ENCODE assay signal across 33 cellular contexts in genomic region chr15:82972990-82973389, GRCh38.
"Had no signal": no experiment of that assay in that cellular context is flagged by ENCODE, and none has a peak within 500 bp of the region (broad histone marks: within the 10 kb centered on the region; RNA-seq: fewer than 3 reads in every experiment).

No MANE protein-coding gene starts in this region.

- H3K27ac Mint-ChIP-seq: activated B cell treated with CpG ODN at 0.5 μM for 24 hours; activated CD8-positive, alpha-beta T cell treated with anti-CD3 and anti-CD28 coated beads for 36 hours; activated naive CD4-positive, alpha-beta T cell treated with anti-CD3 and anti-CD28 coated beads, Interleukin-2, amount 50 U/mL, for 24 hours; activated naive CD8-positive, alpha-beta T cell treated with anti-CD3 and anti-CD28 coated beads for 36 hours; activated naive CD8-positive, alpha-beta T cell treated with anti-CD3 and anti-CD28 coated beads, Interleukin-2, amount 50 U/mL, for 24 hours; activated T-helper 17 cell treated with anti-CD3 and anti-CD28 coated beads, Interleukin-2, amount 50 U/mL, for 72 hours; dendritic cell treated with granulocyte-macrophage colony-stimulating factor and Interleukin-4, amounts not matched to agents 40 ng/mL and 50 ng/mL, for 4 days; endodermal cell; T-helper 17 cell; T-helper 2 cell treated with Interferon-gamma antibody and Interleukin-4, amounts not matched to agents 5 μg/mL and 100 μg/mL, for 36 hours had no signal

- H3K4me3 ChIP-seq: adrenal gland, ascending aorta, coronary artery, dorsolateral prefrontal cortex, esophagus squamous epithelium had no signal

- H3K27ac ChIP-seq: adrenal gland, ascending aorta, brain microvascular endothelial cell, coronary artery, dorsolateral prefrontal cortex, epithelial cell of prostate, esophagus squamous epithelium, WERI-Rb-1 had no signal

- H3K36me3 Mint-ChIP-seq: activated naive CD4-positive, alpha-beta T cell treated with anti-CD3 and anti-CD28 coated beads, Interleukin-2, amount 50 U/mL, for 24 hours; activated naive CD8-positive, alpha-beta T cell treated with anti-CD3 and anti-CD28 coated beads for 36 hours had no signal

- ATAC-seq: activated CD4-positive, CD25-positive, alpha-beta regulatory T cell treated with anti-CD3 and anti-CD28 coated beads, Interleukin-2, amount 50 U/mL, for 24 hours; activated CD8-positive, alpha-beta T cell treated with anti-CD3 and anti-CD28 coated beads for 36 hours; activated naive CD8-positive, alpha-beta T cell treated with anti-CD3 and anti-CD28 coated beads, Interleukin-2, amount 50 U/mL, for 24 hours; activated T-cell treated with anti-CD3 and anti-CD28 coated beads, Interleukin-2, amount 50 U/mL, for 4 hours; activated T-helper 17 cell treated with anti-CD3 and anti-CD28 coated beads, Interleukin-2, amount 50 U/mL, for 72 hours; T-helper 17 cell had no signal

- H3K9me3 Mint-ChIP-seq: activated B cell treated with CpG ODN at 0.5 μM for 24 hours; activated CD8-positive, alpha-beta T cell treated with anti-CD3 and anti-CD28 coated beads for 36 hours; activated naive CD4-positive, alpha-beta T cell treated with anti-CD3 and anti-CD28 coated beads, Interleukin-2, amount 50 U/mL, for 24 hours; activated naive CD8-positive, alpha-beta T cell treated with anti-CD3 and anti-CD28 coated beads for 36 hours; activated naive CD8-positive, alpha-beta T cell treated with anti-CD3 and anti-CD28 coated beads, Interleukin-2, amount 50 U/mL, for 24 hours; activated T-cell treated with anti-CD3 and anti-CD28 coated beads, Interleukin-2, amount 50 U/mL, for 4 hours; activated T-helper 17 cell treated with anti-CD3 and anti-CD28 coated beads, Interleukin-2, amount 50 U/mL, for 72 hours; central memory CD8-positive, alpha-beta T cell; dendritic cell treated with granulocyte-macrophage colony-stimulating factor and Interleukin-4, amounts not matched to agents 40 ng/mL and 50 ng/mL, for 4 days; endodermal cell; T-helper 2 cell treated with Interferon-gamma antibody and Interleukin-4, amounts not matched to agents 5 μg/mL and 100 μg/mL, for 36 hours had no signal

- H3K27me3 Mint-ChIP-seq: activated B cell treated with CpG ODN at 0.5 μM for 24 hours; activated CD8-positive, alpha-beta T cell treated with anti-CD3 and anti-CD28 coated beads for 36 hours; activated naive CD4-positive, alpha-beta T cell treated with anti-CD3 and anti-CD28 coated beads, Interleukin-2, amount 50 U/mL, for 24 hours; activated naive CD8-positive, alpha-beta T cell treated with anti-CD3 and anti-CD28 coated beads for 36 hours; activated naive CD8-positive, alpha-beta T cell treated with anti-CD3 and anti-CD28 coated beads, Interleukin-2, amount 50 U/mL, for 24 hours; activated T-helper 17 cell treated with anti-CD3 and anti-CD28 coated beads, Interleukin-2, amount 50 U/mL, for 72 hours; central memory CD8-positive, alpha-beta T cell; dendritic cell treated with granulocyte-macrophage colony-stimulating factor and Interleukin-4, amounts not matched to agents 40 ng/mL and 50 ng/mL, for 4 days; T-helper 17 cell had no signal

- H3K36me3 ChIP-seq: adrenal gland, ascending aorta, brain microvascular endothelial cell, esophagus squamous epithelium, WERI-Rb-1 had no signal

- H3K4me3 Mint-ChIP-seq: activated B cell treated with CpG ODN at 0.5 μM for 24 hours; activated CD8-positive, alpha-beta T cell treated with anti-CD3 and anti-CD28 coated beads for 36 hours; activated naive CD4-positive, alpha-beta T cell treated with anti-CD3 and anti-CD28 coated beads, Interleukin-2, amount 50 U/mL, for 24 hours; activated naive CD8-positive, alpha-beta T cell treated with anti-CD3 and anti-CD28 coated beads for 36 hours; activated naive CD8-positive, alpha-beta T cell treated with anti-CD3 and anti-CD28 coated beads, Interleukin-2, amount 50 U/mL, for 24 hours; activated T-cell treated with anti-CD3 and anti-CD28 coated beads, Interleukin-2, amount 50 U/mL, for 4 hours; activated T-helper 17 cell treated with anti-CD3 and anti-CD28 coated beads, Interleukin-2, amount 50 U/mL, for 72 hours; central memory CD8-positive, alpha-beta T cell; dendritic cell treated with granulocyte-macrophage colony-stimulating factor and Interleukin-4, amounts not matched to agents 40 ng/mL and 50 ng/mL, for 4 days; endodermal cell; T-helper 17 cell; T-helper 2 cell treated with Interferon-gamma antibody and Interleukin-4, amounts not matched to agents 5 μg/mL and 100 μg/mL, for 36 hours had no signal

- H3K27me3 ChIP-seq: adrenal gland, ascending aorta, brain microvascular endothelial cell, dorsolateral prefrontal cortex, esophagus squamous epithelium had no signal

- H3K4me1 Mint-ChIP-seq: activated B cell treated with CpG ODN at 0.5 μM for 24 hours; activated naive CD4-positive, alpha-beta T cell treated with anti-CD3 and anti-CD28 coated beads, Interleukin-2, amount 50 U/mL, for 24 hours; activated naive CD8-positive, alpha-beta T cell treated with anti-CD3 and anti-CD28 coated beads, Interleukin-2, amount 50 U/mL, for 24 hours; activated T-helper 17 cell treated with anti-CD3 and anti-CD28 coated beads, Interleukin-2, amount 50 U/mL, for 72 hours had no signal

- H3K9me3 ChIP-seq: adrenal gland, ascending aorta, esophagus squamous epithelium had no signal

- H3K4me1 ChIP-seq: ascending aorta, esophagus squamous epithelium had no signal

- DNase-seq: activated B cell treated with CpG ODN at 0.5 μM for 24 hours; activated CD4-positive, alpha-beta T cell treated with anti-CD3 and anti-CD28 coated beads for 48 hours; activated CD4-positive, alpha-beta T cell treated with anti-CD3 and anti-CD28 coated beads, Interleukin-2, amount 50 U/mL, for 1 hour; activated CD4-positive, alpha-beta T cell treated with anti-CD3 and anti-CD28 coated beads, Interleukin-2, amount 50 U/mL, for 48 hours; activated CD8-positive, alpha-beta memory T cell treated with anti-CD3 and anti-CD28 coated beads for 24 hours; activated CD8-positive, alpha-beta T cell treated with anti-CD3 and anti-CD28 coated beads for 36 hours; activated effector memory CD4-positive, alpha-beta T cell treated with Interleukin-2 at 50 U/mL for 16 hours; activated gamma-delta T cell treated with Interleukin-2 at 50 U/mL for 16 hours; activated naive CD4-positive, alpha-beta T cell treated with Interleukin-2 at 50 U/mL for 16 hours; activated naive CD8-positive, alpha-beta T cell treated with anti-CD3 and anti-CD28 coated beads for 36 hours; activated naive CD8-positive, alpha-beta T cell treated with anti-CD3 and anti-CD28 coated beads, Interleukin-2, amount 50 U/mL, for 24 hours; activated T-cell treated with anti-CD3 and anti-CD28 coated beads, Interleukin-2, amount 50 U/mL, for 4 hours; adrenal gland; brain microvascular endothelial cell; dorsolateral prefrontal cortex; effector memory CD4-positive, alpha-beta T cell; endodermal cell; esophagus squamous epithelium; foreskin fibroblast; head of caudate nucleus; hippocampal formation; T-helper 17 cell; T1000; WERI-Rb-1 had no signal
